28 cellular contexts compared by ENCODE assay signal in the genomic region with DNA sequence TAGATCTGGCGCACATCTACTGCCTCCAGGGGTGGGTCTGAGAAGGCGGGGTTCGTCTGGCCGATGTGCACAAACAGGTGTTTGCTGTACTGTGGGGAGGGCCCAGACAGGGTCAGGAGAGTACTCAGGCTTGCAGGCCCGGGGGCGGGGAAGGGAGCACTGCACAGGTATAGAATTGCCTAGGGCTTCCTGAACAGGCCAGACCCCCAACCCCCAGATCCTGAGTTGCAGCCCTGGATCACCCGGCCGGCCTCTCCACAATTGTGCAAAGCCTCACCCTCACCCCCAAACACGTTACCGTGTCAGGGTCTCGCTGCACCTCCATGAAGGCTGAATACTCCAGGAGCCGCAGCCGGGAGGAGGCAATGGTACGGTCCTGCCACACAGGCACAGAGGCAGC. TPM values are rescaled to one million over a fixed set of nuclear protein-coding genes. Genes with fewer than 3 reads are reported as not detected.
A peak's percentile ranks its signal among the peaks of the same experiment; 100 is the strongest.
DNase-seq lines count a peak whose midpoint lies in the region; ATAC-seq and TF ChIP-seq lines count a peak whose summit lies in the region.
"Had no signal": no experiment of that assay in that cellular context is flagged by ENCODE, and none has a peak within 500 bp of the region (broad histone marks: within the 10 kb centered on the region; RNA-seq: fewer than 3 reads in every experiment).

No MANE protein-coding gene starts in this region.

- H3K4me3 ChIP-seq in Caco-2 (ENCODE audit: low read depth, low read length) = no peak overlapping the region
- H3K4me3 ChIP-seq in WERI-Rb-1 (ENCODE audit: low read depth, low read length) = no peak overlapping the region
- H3K4me3 ChIP-seq: ascending aorta, lung, transverse colon had no signal

- H3K9me3 Mint-ChIP-seq in Caco-2 (ENCODE audit: unreplicated experiment) (no peaks in the 10 kb centered on the region), nephron progenitor cell (no peaks in the 10 kb centered on the region)
- no peaks in the 10 kb centered on the region for H3K9me3 Mint-ChIP-seq in CD4-positive, alpha-beta T cell
- H3K9me3 Mint-ChIP-seq: CD8-positive, alpha-beta memory T cell; nephron had no signal

- no peak for TF ChIP-seq CTCF in Caco-2 (IDR thresholded peaks at IDR 0.05; ENCODE audit: insufficient read depth in 1 of 2, low read depth in 1 of 2, low read length in 1 of 2, severe bottlenecking in 1 of 2, unreplicated experiment in 1 of 2)
- no peak for TF ChIP-seq CTCF in WERI-Rb-1 (IDR thresholded peaks at IDR 0.05; ENCODE audit: low read depth, low read length)
- no peak for TF ChIP-seq CTCF in nephron progenitor cell (IDR thresholded peaks at IDR 0.05)
- no peak for TF ChIP-seq CTCF in CD4-positive, alpha-beta T cell (IDR thresholded peaks at IDR 0.05)

- no peak for ATAC-seq in CD4-positive, alpha-beta T cell (ENCODE audit: poor library complexity)

- CTCF ChIA-PET in Caco-2 (lab: Charles Lee) = no interaction called here
- CTCF ChIA-PET in CD4-positive, alpha-beta T cell (lab: Charles Lee) = no interaction called here

- H3K27me3 ChIP-seq in Caco-2 (replicated peaks; ENCODE audit: control insufficient read depth, insufficient read depth, low read length) = no peaks in the 10 kb centered on the region
- H3K27me3 ChIP-seq in WERI-Rb-1 (ENCODE audit: insufficient read depth, low read depth, severe bottlenecking) = no peaks in the 10 kb centered on the region
- no peaks in the 10 kb centered on the region for H3K27me3 ChIP-seq in CD4-positive, alpha-beta T cell (ENCODE audit: control insufficient read depth, insufficient read depth, low read length)
- H3K27me3 ChIP-seq: ascending aorta, BE2C, transverse colon had no signal

- peaks cover 7% of the 10 kb centered on the region for H3K4me1 Mint-ChIP-seq in Caco-2 (ENCODE audit: low read depth, unreplicated experiment)
- peaks cover 43% of the 10 kb centered on the region for H3K4me1 Mint-ChIP-seq in nephron progenitor cell
- peaks cover 9% of the 10 kb centered on the region for H3K4me1 Mint-ChIP-seq in CD4-positive, alpha-beta T cell (ENCODE audit: low read depth)

- H3K9me3 ChIP-seq in Caco-2 (no peaks in the 10 kb centered on the region), WERI-Rb-1 (ENCODE audit: severe bottlenecking) (no peaks in the 10 kb centered on the region)
- H3K9me3 ChIP-seq in CD4-positive, alpha-beta T cell (ENCODE audit: control insufficient read depth, low read length) = no peaks in the 10 kb centered on the region
- H3K9me3 ChIP-seq: ascending aorta, BE2C, transverse colon had no signal

- POLR2A ChIA-PET in Caco-2 (lab: Charles Lee) = interaction anchor here (0.5 kb wide), 1 partner anchor 20 kb away, joined by 4 read pairs; no protein-coding TSS in a partner anchor
- POLR2A ChIA-PET in CD4-positive, alpha-beta T cell (lab: Charles Lee) = interaction anchor here (1.1 kb wide), 1 partner anchor 23 kb away, joined by 3 read pairs; no protein-coding TSS in a partner anchor

- H3K4me3 Mint-ChIP-seq in Caco-2 (ENCODE audit: unreplicated experiment) (no peak overlapping the region), nephron progenitor cell (no peak overlapping the region)
- H3K4me3 Mint-ChIP-seq in CD4-positive, alpha-beta T cell = no peak overlapping the region
- H3K4me3 Mint-ChIP-seq: CD8-positive, alpha-beta memory T cell; nephron had no signal

- H3K27ac Mint-ChIP-seq in Caco-2 (ENCODE audit: unreplicated experiment) (peak overlapping the region; percentile 13), nephron progenitor cell (peak overlapping the region; percentile 86)
- no peak overlapping the region for H3K27ac Mint-ChIP-seq in CD4-positive, alpha-beta T cell

- intact Hi-C loops in Caco-2 (cut with micrococcal nuclease; ENCODE audit: unreplicated experiment) = no loop called here
- intact Hi-C loops in CD4-positive, alpha-beta T cell (cut with DNase I, micrococcal nuclease) = no loop called here

- H3K36me3 Mint-ChIP-seq in Caco-2 (ENCODE audit: insufficient read depth, unreplicated experiment) (peaks cover 100% of the 10 kb centered on the region), nephron progenitor cell (ENCODE audit: low read depth) (peaks cover 43% of the 10 kb centered on the region)
- H3K36me3 Mint-ChIP-seq in CD4-positive, alpha-beta T cell (ENCODE audit: low read depth) = peaks cover 15% of the 10 kb centered on the region

- peak in 1 of 2 experiments; percentile 38 for DNase-seq in Caco-2
- DNase-seq in ELR (ENCODE audit: low read depth) = peak; percentile 25
- DNase-seq in WERI-Rb-1 = peak; percentile 37
- DNase-seq in nephron progenitor cell = no peak
- DNase-seq in NCI-H526 treated with DMSO at 0.1 percent for 48 hours (lab: John Stamatoyannopoulos, UW) = no peak
- DNase-seq in GM19240 (ENCODE audit: insufficient read length, low spot score) = no peak
- DNase-seq in CD4-positive, alpha-beta T cell = no peak
- no peak for DNase-seq in medulla oblongata (ENCODE audit: extremely low spot score)
- DNase-seq: activated CD4-positive, alpha-beta T cell treated with anti-CD3 and anti-CD28 coated beads for 48 hours; activated effector memory CD4-positive, alpha-beta T cell treated with anti-CD3 and anti-CD28 coated beads, Interleukin-2, amount 50 U/mL, for 16 hours; BE2C; CD8-positive, alpha-beta memory T cell; DMS53; hippocampal formation; NCI-H1436 treated with DMSO at 0.1 percent for 48 hours; NCI-H2081 treated with DMSO at 0.1 percent for 48 hours; NCI-H82; small intestine; T1000; transverse colon had no signal

- no peaks in the 10 kb centered on the region for H3K27me3 Mint-ChIP-seq in Caco-2 (ENCODE audit: insufficient read depth, unreplicated experiment)
- peaks cover 3% of the 10 kb centered on the region for H3K27me3 Mint-ChIP-seq in nephron progenitor cell (ENCODE audit: low read depth, poor library complexity)
- H3K27me3 Mint-ChIP-seq in CD4-positive, alpha-beta T cell = no peaks in the 10 kb centered on the region
- H3K27me3 Mint-ChIP-seq: CD8-positive, alpha-beta memory T cell had no signal

- no peak overlapping the region for H3K27ac ChIP-seq in WERI-Rb-1
- no peak overlapping the region for H3K27ac ChIP-seq in CD4-positive, alpha-beta T cell (ENCODE audit: low read depth, low read length)
- H3K27ac ChIP-seq: ascending aorta, transverse colon had no signal

- H3K36me3 ChIP-seq in Caco-2 (ENCODE audit: control insufficient read depth, insufficient read depth, low read length) (peaks cover 4% of the 10 kb centered on the region), WERI-Rb-1 (peaks cover 81% of the 10 kb centered on the region)

- BruUV-seq in Caco-2 (replicated peaks; lab: Mats Ljungman, UMichigan) = no TSS peak

- peaks cover 14% of the 10 kb centered on the region for H3K4me1 ChIP-seq in Caco-2

RNA-seq across cellular contexts. Expression of a gene that starts 7.8 kb away (rescaled TPM):
- 1,082 and 1,106 TPM in 2 replicates for total RNA-seq in Caco-2 (2022)
- total RNA-seq in CD4-positive, alpha-beta T cell = 1,000 to 10,000 TPM; 2,453 to 2,464 TPM

RNA-seq across cellular contexts. Expression of a gene that starts 20.9 kb away (rescaled TPM):
- total RNA-seq in Caco-2 (2022) = 51.8 and 57.2 TPM in 2 replicates
- under 1 TPM in 1 of 2 experiments, not detected in 1; 0.11 TPM for total RNA-seq in CD4-positive, alpha-beta T cell

RNA-seq across cellular contexts. Expression of a gene that starts 23.9 kb away (rescaled TPM):
- 10.5 and 12.4 TPM in 2 replicates for total RNA-seq in Caco-2 (2022)
- 1 to 10 TPM; 1.6 to 1.7 TPM for total RNA-seq in CD4-positive, alpha-beta T cell

RNA-seq across cellular contexts. Expression of a gene that starts 36.7 kb away (rescaled TPM):
- not detected in 2 replicates for total RNA-seq in Caco-2 (2022)
- not detected for total RNA-seq in CD4-positive, alpha-beta T cell
- total RNA-seq: ascending aorta; CD8-positive, alpha-beta memory T cell; G401; LHCN-M2; mucosa of gallbladder; RPMI7951; SK-MEL-5; transverse colon had no signal

Comparison
In these comparisons a context has a peak if more than half of its experiments do, and no peak if none do; other contexts are left out.
1. DNase-seq: peak in ELR (single experiment) and WERI-Rb-1 (single experiment); none in nephron progenitor cell (single experiment), NCI-H526 treated with DMSO at 0.1 percent for 48 hours (single experiment), GM19240 (single experiment), CD4-positive, alpha-beta T cell (0 of 10) and medulla oblongata (single experiment).
2. RNA of a gene that starts 20.9 kb away (total RNA-seq): 51.8 to 57.2 TPM in Caco-2; 0.11 TPM in CD4-positive, alpha-beta T cell; every median in the first group is over 10 times any median in the second.